Comparison of ENCODE assay signal across 8 cellular contexts in the genomic region with DNA sequence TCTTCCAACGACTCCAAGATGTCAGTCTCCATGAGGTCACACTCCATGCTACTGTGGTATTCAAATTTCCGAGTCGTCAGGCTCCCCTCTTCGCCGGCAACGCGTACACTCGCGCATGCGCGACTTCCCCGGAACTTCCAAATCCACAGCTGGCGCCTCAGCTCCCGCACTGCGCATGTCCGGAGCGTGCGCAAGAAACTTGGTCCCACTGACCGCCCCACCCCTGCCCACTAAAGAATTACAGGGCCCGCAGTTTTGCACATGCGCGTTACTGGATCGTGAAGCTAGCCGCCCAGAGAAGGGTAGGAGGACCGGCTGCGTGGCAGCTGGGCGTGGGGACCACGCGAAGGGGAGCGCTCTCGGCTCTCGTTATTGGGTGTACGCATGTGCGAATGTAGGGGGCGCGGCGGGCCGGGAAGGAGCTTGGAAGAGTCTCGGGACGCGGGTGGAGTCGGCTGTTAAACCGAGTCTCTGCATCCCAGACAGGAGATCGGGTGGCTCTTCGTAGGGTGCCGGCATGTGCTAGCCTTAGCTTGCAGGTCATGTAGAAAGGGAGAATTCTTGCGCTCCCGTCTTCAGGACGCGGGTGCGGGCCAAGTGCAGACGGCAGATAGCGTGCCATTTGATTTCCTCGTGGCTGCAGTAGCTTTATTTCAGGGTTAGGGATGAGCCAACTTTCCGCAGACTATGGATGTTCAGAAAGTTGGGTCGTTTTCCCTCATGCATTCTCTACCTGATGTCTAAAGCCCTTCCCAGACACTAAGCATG. TPM values are rescaled to one million over a fixed set of nuclear protein-coding genes. Genes with fewer than 3 reads are reported as not detected.
DNase-seq lines count a peak whose midpoint lies in the region; ATAC-seq and TF ChIP-seq lines count a peak whose summit lies in the region.

TSS of gene FAM98A (minus strand) at position 125 of the 768 bp plus-strand sequence. CDS start at position 47, 78 bp downstream.

- H3K9me3 Mint-ChIP-seq in CD14-positive monocyte = no peaks in the 10 kb centered on the region
- no peaks in the 10 kb centered on the region for H3K9me3 Mint-ChIP-seq in dendritic cell treated with granulocyte-macrophage colony-stimulating factor and Interleukin-4, amounts not matched to agents 40 ng/mL and 50 ng/mL, for 4 days

- no peak for TF ChIP-seq CTCF in CD14-positive monocyte (IDR thresholded peaks at IDR 0.05)

- H3K36me3 Mint-ChIP-seq in CD14-positive monocyte = peaks cover 9 to 10% of the 10 kb centered on the region in 2 donors
- H3K36me3 Mint-ChIP-seq in dendritic cell treated with granulocyte-macrophage colony-stimulating factor and Interleukin-4, amounts not matched to agents 40 ng/mL and 50 ng/mL, for 4 days (ENCODE audit: low read depth) = peaks cover 24% of the 10 kb centered on the region

- DNase-seq in CD14-positive monocyte (ENCODE audit: low spot score) (peak; percentile 99), NCI-H748 treated with DMSO at 0.1 percent for 48 hours (lab: John Stamatoyannopoulos, UW) (peak; percentile 87), left lobe of liver (ENCODE audit: low spot score) (peak; percentile 99)
- peak; percentile 97 to 99 for DNase-seq in activated CD4-positive, alpha-beta T cell treated with anti-CD3 and anti-CD28 coated beads, Interleukin-2, amount 50 U/mL, for 24 hours (ENCODE audit: low read depth in 1 of 2, low spot score in 1 of 2)
- peak; percentile 99 for DNase-seq in stimulated activated CD4-positive, alpha-beta T cell treated with anti-CD3 and anti-CD28 coated beads, Interleukin-2, amount 100 ng/mL, for 4 hours (ENCODE audit: low read depth)

- peak within 1 kb of the TSS; percentile 88 to 95 (median 92) for H3K27ac Mint-ChIP-seq in CD14-positive monocyte
- peak within 1 kb of the TSS; percentile 94 for H3K27ac Mint-ChIP-seq in dendritic cell treated with granulocyte-macrophage colony-stimulating factor and Interleukin-4, amounts not matched to agents 40 ng/mL and 50 ng/mL, for 4 days

- ATAC-seq in GM19372 (IDR thresholded peaks at IDR 0.05; ENCODE audit: low read depth, unreplicated experiment) (peak; percentile 89), HG03558 (IDR thresholded peaks at IDR 0.05; ENCODE audit: extremely low read depth, unreplicated experiment) (peak; percentile 79), left lobe of liver (peak; percentile 97)

- H3K4me3 Mint-ChIP-seq in CD14-positive monocyte = peak within 1 kb of the TSS; percentile 97 to 100
- peak within 1 kb of the TSS; percentile 92 for H3K4me3 Mint-ChIP-seq in dendritic cell treated with granulocyte-macrophage colony-stimulating factor and Interleukin-4, amounts not matched to agents 40 ng/mL and 50 ng/mL, for 4 days

- H3K27me3 Mint-ChIP-seq in CD14-positive monocyte (ENCODE audit: low read depth in 3 of 3) = peaks cover 0 to 7% (median 2%) of the 10 kb centered on the region in 3 donors
- peaks cover 1% of the 10 kb centered on the region for H3K27me3 Mint-ChIP-seq in dendritic cell treated with granulocyte-macrophage colony-stimulating factor and Interleukin-4, amounts not matched to agents 40 ng/mL and 50 ng/mL, for 4 days

- H3K4me1 Mint-ChIP-seq in CD14-positive monocyte = peaks cover 20% of the 10 kb centered on the region
- peaks cover 31% of the 10 kb centered on the region for H3K4me1 Mint-ChIP-seq in dendritic cell treated with granulocyte-macrophage colony-stimulating factor and Interleukin-4, amounts not matched to agents 40 ng/mL and 50 ng/mL, for 4 days (ENCODE audit: low read depth)

- intact Hi-C loops in CD14-positive monocyte (cut with micrococcal nuclease) = loop anchor here (5.0 kb wide), 3 partner anchors 122 to 1587 kb away; partner anchors contain the start of genes MEMO1 (in 1 of the 2), RASGRP3 (in 1 of the 2) and TTC27 (in 1 of the 2)
- intact Hi-C loops in dendritic cell treated with granulocyte-macrophage colony-stimulating factor and Interleukin-4, amounts not matched to agents 40 ng/mL and 50 ng/mL, for 4 days (cut with micrococcal nuclease) = no loop called here

RNA-seq across cellular contexts. Expression of gene FAM98A, which starts in this region (rescaled TPM):
- 1 to 10 TPM; 1.9 to 9.6 TPM for polyA plus RNA-seq in CD14-positive monocyte
- 23.6 TPM for total RNA-seq in left lobe of liver

Comparison
In these comparisons a context has a peak if more than half of its experiments do, and no peak if none do; other contexts are left out.
1. Peak in every context shown above with its lines: DNase-seq and ATAC-seq.